ENCODE assay signal across 12 cellular contexts in genomic region chr11:61042961-61043540, GRCh38. TPM values are rescaled to one million over a fixed set of nuclear protein-coding genes. Genes with fewer than 3 reads are reported as not detected.
DNase-seq lines count a peak whose midpoint lies in the region; ATAC-seq and TF ChIP-seq lines count a peak whose summit lies in the region.
"Had no signal": no experiment of that assay in that cellular context is flagged by ENCODE, and none has a peak within 500 bp of the region (broad histone marks: within the 10 kb centered on the region; RNA-seq: fewer than 3 reads in every experiment).

No MANE protein-coding gene starts in this region.

- H3K27me3 Mint-ChIP-seq in CD4-positive, alpha-beta T cell, result no peaks in the 10 kb centered on the region
- H3K27me3 Mint-ChIP-seq in T-helper 1 cell treated with Interleukin-12 subunit alpha and Interleukin-12 subunit beta and Interleukin-4 antibody, amounts not matched to agents 30 μg/mL and 1 μg/mL, for 36 hours (ENCODE audit: low read depth), result no peaks in the 10 kb centered on the region

- peaks cover 62% of the 10 kb centered on the region for H3K4me1 Mint-ChIP-seq in CD4-positive, alpha-beta T cell (ENCODE audit: low read depth)
- H3K4me1 Mint-ChIP-seq in T-helper 1 cell treated with Interleukin-12 subunit alpha and Interleukin-12 subunit beta and Interleukin-4 antibody, amounts not matched to agents 30 μg/mL and 1 μg/mL, for 36 hours (ENCODE audit: low read depth), result peaks cover 56% of the 10 kb centered on the region

- H3K9me3 Mint-ChIP-seq in CD4-positive, alpha-beta T cell, result no peaks in the 10 kb centered on the region
- H3K9me3 Mint-ChIP-seq in T-helper 1 cell treated with Interleukin-12 subunit alpha and Interleukin-12 subunit beta and Interleukin-4 antibody, amounts not matched to agents 30 μg/mL and 1 μg/mL, for 36 hours, result no peaks in the 10 kb centered on the region

- no peak for TF ChIP-seq CTCF in CD4-positive, alpha-beta T cell (IDR thresholded peaks at IDR 0.05)
- TF ChIP-seq CTCF in lower lobe of right lung (IDR thresholded peaks at IDR 0.05), result no peak

- peak in 1 of 10 experiments; percentile 14 for DNase-seq in CD4-positive, alpha-beta T cell
- DNase-seq in lower lobe of right lung (no peak), GM03348 (ENCODE audit: low spot score) (no peak), amniotic stem cell (lab: John Stamatoyannopoulos, UW) (no peak), aorta (no peak)
- no peak for DNase-seq in activated CD4-positive, CD25-positive, alpha-beta regulatory T cell (lab: John Stamatoyannopoulos, UW)

- peak overlapping the region; percentile 90 for H3K27ac ChIP-seq in CD4-positive, alpha-beta T cell (ENCODE audit: low read depth, low read length)
- H3K27ac ChIP-seq in lower lobe of right lung, result peak overlapping the region; percentile 25
- H3K27ac ChIP-seq in aorta (ENCODE audit: low read depth in 1 of 2, low read length in 2 of 2), result no peak overlapping the region
- H3K27ac ChIP-seq: VCaP had no signal

- ATAC-seq in CD4-positive, alpha-beta T cell (ENCODE audit: poor library complexity), result no peak
- peak; percentile 60 for ATAC-seq in HG02798 (IDR thresholded peaks at IDR 0.05; ENCODE audit: poor library complexity, unreplicated experiment)
- ATAC-seq in lower lobe of right lung, result no peak
- ATAC-seq in aorta (ENCODE audit: low FRiP score), result no peak

- H3K36me3 ChIP-seq in lower lobe of right lung (no peaks in the 10 kb centered on the region), aorta (ENCODE audit: control insufficient read depth in 1 of 2, insufficient read depth in 2 of 2, low read length in 1 of 2) (no peaks in the 10 kb centered on the region)

- no peaks in the 10 kb centered on the region for H3K27me3 ChIP-seq in CD4-positive, alpha-beta T cell (ENCODE audit: control insufficient read depth, insufficient read depth, low read length)
- no peaks in the 10 kb centered on the region for H3K27me3 ChIP-seq in lower lobe of right lung (ENCODE audit: low read depth)
- H3K27me3 ChIP-seq in aorta (ENCODE audit: control insufficient read depth in 1 of 2, insufficient read depth in 2 of 2, low read length in 1 of 2), result no peaks in the 10 kb centered on the region

- POLR2A ChIA-PET in CD4-positive, alpha-beta T cell (lab: Charles Lee), result interaction anchor here (0.8 to 12.8 kb wide), 37 partner anchors 11 to 319 kb away, joined by 3 to 307 read pairs (median 11); partner anchors contain the start of genes CD5, CYB561A3, TMEM109 and TMEM138

- H3K9me3 ChIP-seq in CD4-positive, alpha-beta T cell (ENCODE audit: control insufficient read depth, low read length), result no peaks in the 10 kb centered on the region
- H3K9me3 ChIP-seq in lower lobe of right lung (no peaks in the 10 kb centered on the region), aorta (ENCODE audit: control insufficient read depth, low read length) (no peaks in the 10 kb centered on the region)

- H3K4me3 ChIP-seq in lower lobe of right lung, result no peak overlapping the region
- no peak overlapping the region for H3K4me3 ChIP-seq in aorta (ENCODE audit: low read length in 2 of 2)

- no peaks in the 10 kb centered on the region for H3K36me3 Mint-ChIP-seq in CD4-positive, alpha-beta T cell (ENCODE audit: low read depth)
- H3K36me3 Mint-ChIP-seq in T-helper 1 cell treated with Interleukin-12 subunit alpha and Interleukin-12 subunit beta and Interleukin-4 antibody, amounts not matched to agents 30 μg/mL and 1 μg/mL, for 36 hours (ENCODE audit: low read depth), result peaks cover 15% of the 10 kb centered on the region

- WGBS in aorta, 2 donors, result 96% methylated on average over 14 of the region's 14 CpGs

- CTCF ChIA-PET in CD4-positive, alpha-beta T cell (lab: Charles Lee), result interaction anchor here (1.3 to 3.0 kb wide), 6 partner anchors 18 to 88 kb away, joined by 5 to 13 read pairs (median 8); no protein-coding TSS in a partner anchor

- H3K27ac Mint-ChIP-seq in CD4-positive, alpha-beta T cell, result peak overlapping the region; percentile 98
- peak overlapping the region; percentile 96 for H3K27ac Mint-ChIP-seq in T-helper 1 cell treated with Interleukin-12 subunit alpha and Interleukin-12 subunit beta and Interleukin-4 antibody, amounts not matched to agents 30 μg/mL and 1 μg/mL, for 36 hours

- H3K4me3 Mint-ChIP-seq in CD4-positive, alpha-beta T cell, result peak overlapping the region; percentile 83
- H3K4me3 Mint-ChIP-seq in T-helper 1 cell treated with Interleukin-12 subunit alpha and Interleukin-12 subunit beta and Interleukin-4 antibody, amounts not matched to agents 30 μg/mL and 1 μg/mL, for 36 hours, result peak overlapping the region; percentile 67

- H3K4me1 ChIP-seq in lower lobe of right lung (peaks cover 15% of the 10 kb centered on the region), aorta (ENCODE audit: control insufficient read depth in 1 of 2, insufficient read depth in 2 of 2, low read length in 2 of 2) (no peaks in the 10 kb centered on the region)

- intact Hi-C loops in CD4-positive, alpha-beta T cell (cut with DNase I, micrococcal nuclease), result loop anchor here (1.0 to 5.0 kb wide), 7 partner anchors 17 to 72 kb away; partner anchors contain the start of gene CD6 (in 1 of the 2)
- intact Hi-C loops in lower lobe of right lung (cut with DNase I), result no loop called here
- intact Hi-C loops in aorta (cut with DNase I), result no loop called here

RNA-seq across cellular contexts. Expression of gene CD5, which starts 59.2 kb away (rescaled TPM):
- 100 to 1,000 TPM; 421 to 423 TPM for total RNA-seq in CD4-positive, alpha-beta T cell
- total RNA-seq in lower lobe of right lung, result 3.5 TPM
- 1 to 10 TPM in 1 of 2 donors, under 1 TPM in 1; 0.58 to 1.7 TPM for total RNA-seq in aorta
- polyA plus RNA-seq in aorta, result under 1 TPM in 1 of 2 donors, not detected in 1; 0.67 TPM
- total RNA-seq: occipital lobe, temporal lobe had no signal
- polyA plus RNA-seq: keratinocyte had no signal

Comparison
In these comparisons a context has a peak if more than half of its experiments do, and no peak if none do; other contexts are left out.
1. H3K27ac ChIP-seq: peak in CD4-positive, alpha-beta T cell (single experiment) and lower lobe of right lung (single experiment); none in aorta (0 of 2).
2. RNA of gene CD5, which starts 59.2 kb away (total RNA-seq): 421 to 423 TPM in CD4-positive, alpha-beta T cell; 3.5 TPM in lower lobe of right lung (single experiment) and 0.58 to 1.7 TPM in aorta; every median in the first group is over 10 times any median in the second.
3. intact Hi-C loops: an anchor here in CD4-positive, alpha-beta T cell (1.0 to 5.0 kb wide); none called in lower lobe of right lung and aorta.